Comparison of ENCODE assay signal across 10 cellular contexts in the genomic region with DNA sequence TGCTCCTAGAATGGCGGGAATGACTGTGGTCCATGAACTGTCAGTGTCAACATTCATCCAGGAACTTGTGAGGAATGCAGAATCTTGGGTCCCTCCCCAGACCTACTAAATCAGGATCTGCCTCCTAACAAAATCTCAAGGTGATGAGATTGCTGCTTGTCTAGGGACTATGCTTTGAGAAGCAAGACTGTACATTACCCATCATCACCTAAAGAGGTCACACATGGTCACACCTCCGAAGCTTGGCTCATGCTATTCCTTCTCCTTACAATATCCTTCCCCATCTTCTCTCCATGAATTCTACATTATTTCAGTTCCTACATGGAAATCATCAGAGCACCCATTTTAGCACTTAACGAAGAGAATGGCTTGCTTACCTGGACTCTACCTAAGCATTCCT.
"Had no signal": no experiment of that assay in that cellular context is flagged by ENCODE, and none has a peak within 500 bp of the region (broad histone marks: within the 10 kb centered on the region; RNA-seq: fewer than 3 reads in every experiment).

No MANE protein-coding gene starts in this region.

- DNase-seq: GM23248, GOT3, H9, HCEC 1CT, HFFc6, KBM-7 had no signal

- H3K4me3 ChIP-seq: GM23248 had no signal

- H2AFZ ChIP-seq: GM23248 had no signal

- ATAC-seq: HepG2 had no signal

- H3K4me3 Mint-ChIP-seq: H9, HFFc6 had no signal

- H3K27ac ChIP-seq: GM23248, HL-60, KMS-11 had no signal

- H3K9ac ChIP-seq: GM23248, KMS-11 had no signal

- FAIRE-seq: H54, HepG2 had no signal

- H3K4me2 ChIP-seq: KMS-11 had no signal

- H3K27ac Mint-ChIP-seq: H9, HFFc6 had no signal
